In the genomic region with DNA sequence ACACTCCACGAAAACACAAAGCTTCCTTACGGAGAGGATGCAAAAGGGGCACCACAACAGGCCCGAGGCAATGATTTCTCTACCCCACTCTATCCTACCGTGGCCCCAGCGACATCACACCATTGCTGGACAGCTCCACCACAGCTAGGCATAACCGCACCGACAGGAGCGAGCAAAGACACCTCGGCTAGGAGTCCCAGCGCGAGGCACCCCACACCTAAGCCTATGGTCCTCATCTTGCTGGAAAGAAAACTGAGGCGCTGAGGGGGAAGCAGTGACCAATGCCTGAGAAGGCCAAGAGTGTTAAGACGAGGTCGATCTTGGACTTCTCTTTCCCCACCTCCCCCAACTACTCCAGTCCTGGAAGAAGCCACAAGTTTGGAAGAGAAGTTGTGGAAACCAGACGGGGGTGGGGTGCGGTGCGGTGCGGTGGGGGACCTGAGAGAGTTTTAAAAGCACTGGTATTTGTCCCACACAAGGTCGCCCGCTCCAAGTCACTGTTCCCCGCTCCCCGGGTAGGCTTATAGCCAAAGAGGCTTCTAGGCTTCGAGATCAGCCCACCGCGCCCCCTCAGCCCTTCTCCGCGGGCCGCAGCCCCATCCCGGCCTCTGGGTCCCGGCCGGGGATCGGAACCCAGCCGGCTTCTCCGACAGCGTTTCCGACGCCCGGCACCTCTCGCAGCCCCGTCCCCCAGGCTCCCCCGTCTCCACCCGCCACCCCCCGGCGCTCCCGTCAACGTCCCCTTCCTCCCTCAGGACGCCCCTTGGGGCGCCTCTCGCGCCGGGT, we compare ENCODE assay signal across 8 cellular contexts. TPM values are rescaled to one million over a fixed set of nuclear protein-coding genes. Genes with fewer than 3 reads are reported as not detected.
DNase-seq lines count a peak whose midpoint lies in the region; ATAC-seq and TF ChIP-seq lines count a peak whose summit lies in the region.

No MANE protein-coding gene starts in this region.

- H3K36me3 ChIP-seq in parathyroid adenoma (ENCODE audit: control insufficient read depth, insufficient read depth, low read length), result no peaks in the 10 kb centered on the region

- peak overlapping the region; percentile 94 for H2AFZ ChIP-seq in parathyroid adenoma

- peaks cover 18% of the 10 kb centered on the region for H3K4me1 ChIP-seq in parathyroid adenoma

- peak; percentile 5 for ATAC-seq in HG02884 (IDR thresholded peaks at IDR 0.05; ENCODE audit: unreplicated experiment)
- no peak for ATAC-seq in GM21576 (IDR thresholded peaks at IDR 0.05; ENCODE audit: unreplicated experiment)

- CTCF ChIA-PET in activated CD4-positive, alpha-beta T cell treated with anti-CD3 and anti-CD28 coated beads, Interleukin-2, amount 10 ng/mL, durations not matched to agents 7 days and 5 days (lab: Charles Lee), result interaction anchor here (1.4 to 1.7 kb wide), 2 partner anchors 20 to 105 kb away, joined by 3 to 4 read pairs; no protein-coding TSS in a partner anchor

- peak overlapping the region; percentile 97 for H3K4me2 ChIP-seq in parathyroid adenoma (ENCODE audit: low read length)

- no peaks in the 10 kb centered on the region for H3K9me3 Mint-ChIP-seq in activated CD4-positive, alpha-beta T cell treated with anti-CD3 and anti-CD28 coated beads, Interleukin-2, amount 10 ng/mL, durations not matched to agents 7 days and 5 days

- H3K27me3 ChIP-seq in parathyroid adenoma (ENCODE audit: control insufficient read depth, insufficient read depth, low read length), result no peaks in the 10 kb centered on the region

- peak overlapping the region; percentile 91 for H3K27ac Mint-ChIP-seq in activated CD4-positive, alpha-beta T cell treated with anti-CD3 and anti-CD28 coated beads, Interleukin-2, amount 10 ng/mL, durations not matched to agents 7 days and 5 days

- H3K4me1 Mint-ChIP-seq in activated CD4-positive, alpha-beta T cell treated with anti-CD3 and anti-CD28 coated beads, Interleukin-2, amount 10 ng/mL, durations not matched to agents 7 days and 5 days, result peaks cover 51% of the 10 kb centered on the region

- no peaks in the 10 kb centered on the region for H3K27me3 Mint-ChIP-seq in activated CD4-positive, alpha-beta T cell treated with anti-CD3 and anti-CD28 coated beads, Interleukin-2, amount 10 ng/mL, durations not matched to agents 7 days and 5 days

- no peaks in the 10 kb centered on the region for H3K9me3 ChIP-seq in parathyroid adenoma (ENCODE audit: control insufficient read depth, low read length)

- H3K79me2 ChIP-seq in parathyroid adenoma, result peaks cover 29% of the 10 kb centered on the region

- DNase-seq in EL, result peak; percentile 20
- peak; percentile 19 for DNase-seq in activated CD4-positive, alpha-beta T cell treated with anti-CD3 and anti-CD28 coated beads, Interleukin-2, amount 10 ng/mL, durations not matched to agents 7 days and 5 days
- DNase-seq in fibroblast of pulmonary artery (ENCODE audit: low read depth), result peak; percentile 33
- no peak for DNase-seq in cerebellar nuclear complex (lab: John Stamatoyannopoulos, UW)
- no peak for DNase-seq in stimulated activated naive CD4-positive, alpha-beta T cell (lab: John Stamatoyannopoulos, UW)

- peaks cover 14% of the 10 kb centered on the region for H3K36me3 Mint-ChIP-seq in activated CD4-positive, alpha-beta T cell treated with anti-CD3 and anti-CD28 coated beads, Interleukin-2, amount 10 ng/mL, durations not matched to agents 7 days and 5 days (ENCODE audit: low read depth)

- peak overlapping the region; percentile 63 for H3K4me3 ChIP-seq in fibroblast of pulmonary artery (replicated peaks; ENCODE audit: low read depth, low read length)
- peak overlapping the region; percentile 93 for H3K4me3 ChIP-seq in parathyroid adenoma (ENCODE audit: low read depth, low read length)

- peak overlapping the region; percentile 49 for H3K9ac ChIP-seq in parathyroid adenoma

- POLR2A ChIA-PET in activated CD4-positive, alpha-beta T cell treated with anti-CD3 and anti-CD28 coated beads, Interleukin-2, amount 10 ng/mL, durations not matched to agents 7 days and 5 days (lab: Charles Lee), result no interaction called here

- peak overlapping the region; percentile 89 for H3K27ac ChIP-seq in parathyroid adenoma

- H3K4me3 Mint-ChIP-seq in activated CD4-positive, alpha-beta T cell treated with anti-CD3 and anti-CD28 coated beads, Interleukin-2, amount 10 ng/mL, durations not matched to agents 7 days and 5 days, result peak overlapping the region; percentile 94

- TF ChIP-seq CTCF in fibroblast of pulmonary artery (IDR thresholded peaks at IDR 0.05; ENCODE audit: low read length, missing control alignments), result no peak
- no peak for TF ChIP-seq CTCF in parathyroid adenoma (IDR thresholded peaks at IDR 0.05)

RNA-seq across cellular contexts. Expression of gene PDE6D, which starts 0.8 kb away (rescaled TPM):
- total RNA-seq in activated CD4-positive, alpha-beta T cell treated with anti-CD3 and anti-CD28 coated beads, Interleukin-2, amount 10 ng/mL, durations not matched to agents 7 days and 5 days, result 10 to 100 TPM; 30.2 to 36.0 TPM

RNA-seq across cellular contexts. Expression of gene COPS7B, which starts 5.9 kb away (rescaled TPM):
- 10 to 100 TPM; 44.9 to 50.0 TPM for total RNA-seq in activated CD4-positive, alpha-beta T cell treated with anti-CD3 and anti-CD28 coated beads, Interleukin-2, amount 10 ng/mL, durations not matched to agents 7 days and 5 days

Comparison
In these comparisons a context has a peak if more than half of its experiments do, and no peak if none do; other contexts are left out.
1. DNase-seq: peak in EL (single experiment), activated CD4-positive, alpha-beta T cell treated with anti-CD3 and anti-CD28 coated beads, Interleukin-2, amount 10 ng/mL, durations not matched to agents 7 days and 5 days (single experiment) and fibroblast of pulmonary artery (single experiment); none in cerebellar nuclear complex (0 of 2) and stimulated activated naive CD4-positive, alpha-beta T cell (0 of 6).